Comparison of ENCODE assay signal across 1 cellular context in genomic region chr10:22323538-22324305, GRCh38.
TF ChIP-seq lines count a peak whose summit lies in the region.

No MANE protein-coding gene starts in this region.

TF ChIP-seq in HepG2, 621 proteins besides CTCF, POLR2A, EP300 and RAD21:
- no peak for TF ChIP-seq PBX2 (CRISPR knock-in tag; IDR thresholded peaks at IDR 0.05)
- TF ChIP-seq ISX (CRISPR knock-in tag; conservative IDR thresholded peaks at IDR 0.05), result no peak
- TF ChIP-seq SPEN (CRISPR knock-in tag; IDR thresholded peaks at IDR 0.05; ENCODE audit: low read depth), result no peak
- TF ChIP-seq SAP130 (CRISPR knock-in tag; IDR thresholded peaks at IDR 0.05; ENCODE audit: low read depth), result 0 out of 2 replicates have a peak, but pooled peaks have one; percentile 2
